1 cellular context compared by ENCODE assay signal in genomic region chr5:130720355-130720754, GRCh38.
TF ChIP-seq lines count a peak whose summit lies in the region.

No MANE protein-coding gene starts in this region.

TF ChIP-seq in HCT116, 20 proteins besides CTCF, POLR2A, EP300 and RAD21 (continued from another document):
- TF ChIP-seq REST (IDR thresholded peaks at IDR 0.05; ENCODE audit: low read depth) = no peak
- no peak for TF ChIP-seq CEBPB (IDR thresholded peaks at IDR 0.05; ENCODE audit: low read depth)
- TF ChIP-seq EZH2 (IDR thresholded peaks at IDR 0.05) = no peak
- no peak for TF ChIP-seq SP1 (IDR thresholded peaks at IDR 0.05; ENCODE audit: low read depth)
TF ChIP-seq in HCT116: peak in this region for 0.
